8 cellular contexts compared by ENCODE assay signal in the genomic region with DNA sequence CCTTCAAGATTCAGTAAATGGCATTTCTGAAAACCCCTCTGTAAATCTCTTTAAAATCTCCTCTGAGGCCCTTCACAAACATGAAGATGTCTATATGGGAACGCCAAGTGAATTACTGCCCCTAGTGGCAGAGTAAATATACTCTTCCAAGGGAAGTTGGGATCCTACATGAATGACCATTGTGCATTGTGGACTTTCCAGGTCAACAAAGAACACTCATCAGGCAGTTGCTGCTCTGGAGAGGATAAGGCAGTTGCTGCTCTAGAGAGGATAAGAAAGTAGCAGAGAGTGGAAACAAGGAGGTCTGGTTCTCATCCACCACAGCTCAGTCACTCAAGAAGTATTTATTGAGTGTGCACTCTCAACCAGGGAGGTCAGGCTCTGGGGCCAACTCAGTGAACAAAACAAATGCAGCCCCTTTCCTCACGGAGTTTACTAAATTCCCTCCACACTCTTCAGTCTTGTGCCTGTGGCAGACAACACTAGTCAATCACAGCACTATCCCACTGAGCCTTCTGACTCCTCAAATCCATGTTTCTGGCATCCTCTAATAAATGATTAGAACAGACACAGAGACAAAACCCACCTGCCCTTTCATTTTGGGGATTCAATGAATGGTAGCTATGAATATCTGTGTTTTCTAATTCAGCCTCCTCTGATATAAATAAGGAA. TPM values are rescaled to one million over a fixed set of nuclear protein-coding genes. Genes with fewer than 3 reads are reported as not detected.
DNase-seq lines count a peak whose midpoint lies in the region; ATAC-seq, FAIRE-seq and TF ChIP-seq lines count a peak whose summit lies in the region.

No MANE protein-coding gene starts in this region.

- H3K27ac ChIP-seq in A673 (ENCODE audit: low read depth, low read length, poor library complexity, severe bottlenecking) (no peak overlapping the region), PC-9 (no peak overlapping the region)
- H3K27ac ChIP-seq in naive thymus-derived CD4-positive, alpha-beta T cell (ENCODE audit: low read depth, low read length) = no peak overlapping the region

- FAIRE-seq in frontal cortex (lab: Jason Lieb, UNC) = no peak

- CTCF ChIA-PET in A673 (lab: Charles Lee) = no interaction called here
- CTCF ChIA-PET in PC-9 (lab: Charles Lee) = no interaction called here
- CTCF ChIA-PET in naive thymus-derived CD4-positive, alpha-beta T cell (lab: Charles Lee) = interaction anchor here (0.7 kb wide), 1 partner anchor 150 kb away, joined by 3 read pairs; no protein-coding TSS in a partner anchor

- no peak overlapping the region for H2AFZ ChIP-seq in PC-9

- no peak overlapping the region for H3K4me3 Mint-ChIP-seq in glutamatergic neuron (ENCODE audit: unreplicated experiment)
- H3K4me3 Mint-ChIP-seq in naive thymus-derived CD4-positive, alpha-beta T cell = no peak overlapping the region

- no peak overlapping the region for H3K27ac Mint-ChIP-seq in glutamatergic neuron (ENCODE audit: unreplicated experiment)
- H3K27ac Mint-ChIP-seq in naive thymus-derived CD4-positive, alpha-beta T cell = no peak overlapping the region

- intact Hi-C loops in A673 (cut with micrococcal nuclease; ENCODE audit: unreplicated experiment) = no loop called here
- intact Hi-C loops in PC-9 (cut with micrococcal nuclease; ENCODE audit: unreplicated experiment) = no loop called here
- intact Hi-C loops in naive thymus-derived CD4-positive, alpha-beta T cell (cut with micrococcal nuclease) = no loop called here

- TF ChIP-seq CTCF in A673 (conservative IDR thresholded peaks at IDR 0.05; ENCODE audit: low read depth, low read length) (peak; percentile 62), GM12872 (IDR thresholded peaks at IDR 0.05; ENCODE audit: insufficient read depth, low read depth, low read length) (peak; percentile 55), PC-9 (conservative IDR thresholded peaks at IDR 0.05) (peak; percentile 64), glutamatergic neuron (IDR thresholded peaks at IDR 0.05; ENCODE audit: partially characterized antibody, unreplicated experiment) (peak; percentile 72)

- H3K9me3 Mint-ChIP-seq in glutamatergic neuron (ENCODE audit: unreplicated experiment) = no peaks in the 10 kb centered on the region
- peaks cover 0 to 2% (median 0%) of the 10 kb centered on the region in 11 donors for H3K9me3 Mint-ChIP-seq in naive thymus-derived CD4-positive, alpha-beta T cell

- H4K20me1 ChIP-seq in PC-9 (ENCODE audit: insufficient read depth) = no peaks in the 10 kb centered on the region

- H3K36me3 Mint-ChIP-seq in glutamatergic neuron (ENCODE audit: unreplicated experiment) = no peaks in the 10 kb centered on the region
- no peaks in the 10 kb centered on the region for H3K36me3 Mint-ChIP-seq in naive thymus-derived CD4-positive, alpha-beta T cell

- BruUV-seq in A673 (replicated peaks; lab: Mats Ljungman, UMichigan) (no TSS peak), PC-9 (replicated peaks; lab: Mats Ljungman, UMichigan) (no TSS peak)

- no peak for ATAC-seq in naive thymus-derived CD4-positive, alpha-beta T cell

- H3K36me3 ChIP-seq in A673 (ENCODE audit: insufficient read depth, low read length, poor library complexity, severe bottlenecking) (no peaks in the 10 kb centered on the region), PC-9 (ENCODE audit: low read depth) (no peaks in the 10 kb centered on the region)
- no peaks in the 10 kb centered on the region for H3K36me3 ChIP-seq in naive thymus-derived CD4-positive, alpha-beta T cell (ENCODE audit: control insufficient read depth in 2 of 3, insufficient read depth in 3 of 3, low read length in 3 of 3)

- H3K27me3 Mint-ChIP-seq in glutamatergic neuron (ENCODE audit: unreplicated experiment) = no peaks in the 10 kb centered on the region
- peaks cover 4 to 18% (median 11%) of the 10 kb centered on the region in 5 donors for H3K27me3 Mint-ChIP-seq in naive thymus-derived CD4-positive, alpha-beta T cell

- DNase-seq in A673 (ENCODE audit: low spot score) (peak; percentile 25), PC-9 (no peak), glutamatergic neuron (no peak), OCI-M2 (lab: John Stamatoyannopoulos, UW; ENCODE audit: unreplicated experiment) (no peak), NCI-H345 treated with DMSO at 0.1 percent for 48 hours (lab: John Stamatoyannopoulos, UW; ENCODE audit: unreplicated experiment) (no peak), frontal cortex (ENCODE audit: low spot score in 2 of 2) (no peak)
- DNase-seq in naive thymus-derived CD4-positive, alpha-beta T cell = no peak

- H3K4me1 Mint-ChIP-seq in glutamatergic neuron (ENCODE audit: low read depth, unreplicated experiment) = peaks cover 2% of the 10 kb centered on the region
- H3K4me1 Mint-ChIP-seq in naive thymus-derived CD4-positive, alpha-beta T cell = peaks cover 0 to 6% (median 0%) of the 10 kb centered on the region in 7 donors

- H3K27me3 ChIP-seq in A673 (replicated peaks; ENCODE audit: insufficient read depth, low read depth, low read length, poor library complexity) = no peaks in the 10 kb centered on the region
- H3K27me3 ChIP-seq in PC-9 (ENCODE audit: insufficient read depth, low read depth) = peaks cover 17% of the 10 kb centered on the region
- H3K27me3 ChIP-seq in naive thymus-derived CD4-positive, alpha-beta T cell (ENCODE audit: control insufficient read depth in 2 of 2, insufficient read depth in 2 of 2, low read length in 2 of 2) = no peaks in the 10 kb centered on the region

- H3K4me1 ChIP-seq in A673 (ENCODE audit: insufficient read depth, low read length, poor library complexity, severe bottlenecking) (no peaks in the 10 kb centered on the region), PC-9 (replicated peaks; ENCODE audit: insufficient read depth) (no peaks in the 10 kb centered on the region)
- H3K4me1 ChIP-seq in naive thymus-derived CD4-positive, alpha-beta T cell (ENCODE audit: control insufficient read depth in 2 of 2, insufficient read depth in 2 of 2, low read length in 2 of 2) = no peaks in the 10 kb centered on the region

- no peaks in the 10 kb centered on the region for H3K79me2 ChIP-seq in PC-9 (ENCODE audit: low read depth)

- no peaks in the 10 kb centered on the region for H3K9me3 ChIP-seq in A673 (ENCODE audit: low read depth, low read length, poor library complexity, severe bottlenecking)
- no peaks in the 10 kb centered on the region for H3K9me3 ChIP-seq in PC-9 (ENCODE audit: insufficient read depth, low read depth)
- H3K9me3 ChIP-seq in naive thymus-derived CD4-positive, alpha-beta T cell (ENCODE audit: control insufficient read depth in 2 of 3, low read length in 3 of 3) = no peaks in the 10 kb centered on the region

- POLR2A ChIA-PET in A673 (lab: Charles Lee; ENCODE audit: low non-redundant PET) = no interaction called here
- POLR2A ChIA-PET in PC-9 (lab: Charles Lee; ENCODE audit: unreplicated experiment) = no interaction called here
- POLR2A ChIA-PET in naive thymus-derived CD4-positive, alpha-beta T cell (lab: Charles Lee) = no interaction called here

- H3K4me2 ChIP-seq in PC-9 = no peak overlapping the region

- no peaks in the 10 kb centered on the region for H3F3A ChIP-seq in PC-9 (ENCODE audit: insufficient read depth, low read depth)

- H3K9me2 ChIP-seq in PC-9 (ENCODE audit: insufficient read depth) = no peaks in the 10 kb centered on the region

- no peak overlapping the region for H3K4me3 ChIP-seq in A673 (ENCODE audit: low read depth, low read length, poor library complexity, severe bottlenecking)
- H3K4me3 ChIP-seq in PC-9 = no peak overlapping the region
- H3K4me3 ChIP-seq in naive thymus-derived CD4-positive, alpha-beta T cell (ENCODE audit: low read length) = no peak overlapping the region

RNA-seq across cellular contexts. Expression of a gene that starts 52.9 kb away (rescaled TPM):
- not detected in 2 replicates for total RNA-seq in A673 (2021)
- total RNA-seq in PC-9 (2021) = not detected in 2 replicates
- 79.3 TPM for total RNA-seq in glutamatergic neuron (ENCODE audit: unreplicated experiment)
- not detected for total RNA-seq in naive thymus-derived CD4-positive, alpha-beta T cell
- polyA plus RNA-seq in naive thymus-derived CD4-positive, alpha-beta T cell = not detected
- 40.8 TPM for total RNA-seq in frontal cortex

Comparison
In these comparisons a context has a peak if more than half of its experiments do, and no peak if none do; other contexts are left out.
1. RNA of a gene that starts 52.9 kb away (total RNA-seq): 79.3 TPM in glutamatergic neuron (single experiment) and 40.8 TPM in frontal cortex (single experiment); not detected in A673, not detected in PC-9 and not detected in naive thymus-derived CD4-positive, alpha-beta T cell; every median in the first group is over 10 times any median in the second.
2. Peak in every context shown above with its lines, with median percentiles within 50 percentile points of each other: CTCF ChIP-seq.